In genomic region chr4:53315300-53315699, GRCh38 we compare ENCODE assay signal across 2 cellular contexts.
TF ChIP-seq lines count a peak whose summit lies in the region.

No MANE protein-coding gene starts in this region.

TF ChIP-seq in A549, 52 proteins besides CTCF, POLR2A, EP300 and RAD21:
- TF ChIP-seq MAFK (IDR thresholded peaks at IDR 0.05; ENCODE audit: partially characterized antibody) (peak; percentile 20), RFX5 (IDR thresholded peaks at IDR 0.05) (no peak)
- TF ChIP-seq, protein P1, sequence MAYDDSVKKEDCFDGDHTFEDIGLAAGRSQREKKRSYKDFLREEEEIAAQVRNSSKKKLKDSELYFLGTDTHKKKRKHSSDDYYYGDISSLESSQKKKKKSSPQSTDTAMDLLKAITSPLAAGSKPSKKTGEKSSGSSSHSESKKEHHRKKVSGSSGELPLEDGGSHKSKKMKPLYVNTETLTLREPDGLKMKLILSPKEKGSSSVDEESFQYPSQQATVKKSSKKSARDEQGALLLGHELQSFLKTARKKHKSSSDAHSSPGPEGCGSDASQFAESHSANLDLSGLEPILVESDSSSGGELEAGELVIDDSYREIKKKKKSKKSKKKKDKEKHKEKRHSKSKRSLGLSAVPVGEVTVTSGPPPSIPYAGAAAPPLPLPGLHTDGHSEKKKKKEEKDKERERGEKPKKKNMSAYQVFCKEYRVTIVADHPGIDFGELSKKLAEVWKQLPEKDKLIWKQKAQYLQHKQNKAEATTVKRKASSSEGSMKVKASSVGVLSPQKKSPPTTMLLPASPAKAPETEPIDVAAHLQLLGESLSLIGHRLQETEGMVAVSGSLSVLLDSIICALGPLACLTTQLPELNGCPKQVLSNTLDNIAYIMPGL (CRISPR knock-in tag; IDR thresholded peaks at IDR 0.05; ENCODE audit: borderline replicate concordance) = no peak

TF ChIP-seq in SK-N-SH, 30 proteins besides CTCF, POLR2A, EP300 and RAD21:
- TF ChIP-seq FOXM1 (IDR thresholded peaks at IDR 0.05; ENCODE audit: low read depth) = no peak
- TF ChIP-seq NRF1 (IDR thresholded peaks at IDR 0.05; ENCODE audit: low read depth, low read length) = no peak
- TF ChIP-seq POLR2AphosphoS5 (IDR thresholded peaks at IDR 0.05; ENCODE audit: low read depth, low read length) = no peak
- no peak for TF ChIP-seq YY1 (IDR thresholded peaks at IDR 0.05; ENCODE audit: low read depth)
- TF ChIP-seq GATA2 (CRISPR knock-in tag; IDR thresholded peaks at IDR 0.05) = no peak
- TF ChIP-seq RCOR1 (IDR thresholded peaks at IDR 0.05; ENCODE audit: low read length) = no peak
- no peak for TF ChIP-seq RFX5 (IDR thresholded peaks at IDR 0.05; ENCODE audit: low read length)
- TF ChIP-seq RXRA (IDR thresholded peaks at IDR 0.05; ENCODE audit: borderline replicate concordance, low read depth) = no peak
- TF ChIP-seq, protein P2, sequence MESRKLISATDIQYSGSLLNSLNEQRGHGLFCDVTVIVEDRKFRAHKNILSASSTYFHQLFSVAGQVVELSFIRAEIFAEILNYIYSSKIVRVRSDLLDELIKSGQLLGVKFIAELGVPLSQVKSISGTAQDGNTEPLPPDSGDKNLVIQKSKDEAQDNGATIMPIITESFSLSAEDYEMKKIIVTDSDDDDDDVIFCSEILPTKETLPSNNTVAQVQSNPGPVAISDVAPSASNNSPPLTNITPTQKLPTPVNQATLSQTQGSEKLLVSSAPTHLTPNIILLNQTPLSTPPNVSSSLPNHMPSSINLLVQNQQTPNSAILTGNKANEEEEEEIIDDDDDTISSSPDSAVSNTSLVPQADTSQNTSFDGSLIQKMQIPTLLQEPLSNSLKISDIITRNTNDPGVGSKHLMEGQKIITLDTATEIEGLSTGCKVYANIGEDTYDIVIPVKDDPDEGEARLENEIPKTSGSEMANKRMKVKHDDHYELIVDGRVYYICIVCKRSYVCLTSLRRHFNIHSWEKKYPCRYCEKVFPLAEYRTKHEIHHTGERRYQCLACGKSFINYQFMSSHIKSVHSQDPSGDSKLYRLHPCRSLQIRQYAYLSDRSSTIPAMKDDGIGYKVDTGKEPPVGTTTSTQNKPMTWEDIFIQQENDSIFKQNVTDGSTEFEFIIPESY (IDR thresholded peaks at IDR 0.05; ENCODE audit: borderline replicate concordance, low read depth) = no peak
- no peak for TF ChIP-seq SMC3 (IDR thresholded peaks at IDR 0.05; ENCODE audit: low read depth, low read length)
- TF ChIP-seq, protein P3, sequence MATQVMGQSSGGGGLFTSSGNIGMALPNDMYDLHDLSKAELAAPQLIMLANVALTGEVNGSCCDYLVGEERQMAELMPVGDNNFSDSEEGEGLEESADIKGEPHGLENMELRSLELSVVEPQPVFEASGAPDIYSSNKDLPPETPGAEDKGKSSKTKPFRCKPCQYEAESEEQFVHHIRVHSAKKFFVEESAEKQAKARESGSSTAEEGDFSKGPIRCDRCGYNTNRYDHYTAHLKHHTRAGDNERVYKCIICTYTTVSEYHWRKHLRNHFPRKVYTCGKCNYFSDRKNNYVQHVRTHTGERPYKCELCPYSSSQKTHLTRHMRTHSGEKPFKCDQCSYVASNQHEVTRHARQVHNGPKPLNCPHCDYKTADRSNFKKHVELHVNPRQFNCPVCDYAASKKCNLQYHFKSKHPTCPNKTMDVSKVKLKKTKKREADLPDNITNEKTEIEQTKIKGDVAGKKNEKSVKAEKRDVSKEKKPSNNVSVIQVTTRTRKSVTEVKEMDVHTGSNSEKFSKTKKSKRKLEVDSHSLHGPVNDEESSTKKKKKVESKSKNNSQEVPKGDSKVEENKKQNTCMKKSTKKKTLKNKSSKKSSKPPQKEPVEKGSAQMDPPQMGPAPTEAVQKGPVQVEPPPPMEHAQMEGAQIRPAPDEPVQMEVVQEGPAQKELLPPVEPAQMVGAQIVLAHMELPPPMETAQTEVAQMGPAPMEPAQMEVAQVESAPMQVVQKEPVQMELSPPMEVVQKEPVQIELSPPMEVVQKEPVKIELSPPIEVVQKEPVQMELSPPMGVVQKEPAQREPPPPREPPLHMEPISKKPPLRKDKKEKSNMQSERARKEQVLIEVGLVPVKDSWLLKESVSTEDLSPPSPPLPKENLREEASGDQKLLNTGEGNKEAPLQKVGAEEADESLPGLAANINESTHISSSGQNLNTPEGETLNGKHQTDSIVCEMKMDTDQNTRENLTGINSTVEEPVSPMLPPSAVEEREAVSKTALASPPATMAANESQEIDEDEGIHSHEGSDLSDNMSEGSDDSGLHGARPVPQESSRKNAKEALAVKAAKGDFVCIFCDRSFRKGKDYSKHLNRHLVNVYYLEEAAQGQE (IDR thresholded peaks at IDR 0.05; ENCODE audit: low read depth, low read length) = no peak
- TF ChIP-seq MEF2A (IDR thresholded peaks at IDR 0.05; ENCODE audit: borderline replicate concordance, low read depth) = no peak
- TF ChIP-seq IRF3 (IDR thresholded peaks at IDR 0.05; ENCODE audit: low read depth, low read length) = no peak
- no peak for TF ChIP-seq TEAD4 (IDR thresholded peaks at IDR 0.05; ENCODE audit: borderline replicate concordance, insufficient read depth)
- no peak for TF ChIP-seq GABPA (IDR thresholded peaks at IDR 0.05; ENCODE audit: low read depth)
- TF ChIP-seq, protein P4, sequence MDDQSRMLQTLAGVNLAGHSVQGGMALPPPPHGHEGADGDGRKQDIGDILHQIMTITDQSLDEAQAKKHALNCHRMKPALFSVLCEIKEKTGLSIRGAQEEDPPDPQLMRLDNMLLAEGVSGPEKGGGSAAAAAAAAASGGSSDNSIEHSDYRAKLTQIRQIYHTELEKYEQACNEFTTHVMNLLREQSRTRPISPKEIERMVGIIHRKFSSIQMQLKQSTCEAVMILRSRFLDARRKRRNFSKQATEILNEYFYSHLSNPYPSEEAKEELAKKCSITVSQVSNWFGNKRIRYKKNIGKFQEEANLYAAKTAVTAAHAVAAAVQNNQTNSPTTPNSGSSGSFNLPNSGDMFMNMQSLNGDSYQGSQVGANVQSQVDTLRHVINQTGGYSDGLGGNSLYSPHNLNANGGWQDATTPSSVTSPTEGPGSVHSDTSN (IDR thresholded peaks at IDR 0.05) = no peak
